ENCODE assay signal across 25 cellular contexts in genomic region chr5:93461751-93462150, GRCh38.
A peak's percentile ranks its signal among the peaks of the same experiment; 100 is the strongest.
DNase-seq lines count a peak whose midpoint lies in the region; TF ChIP-seq lines count a peak whose summit lies in the region.
"Had no signal": no experiment of that assay in that cellular context is flagged by ENCODE, and none has a peak within 500 bp of the region (broad histone marks: within the 10 kb centered on the region; RNA-seq: fewer than 3 reads in every experiment).

No MANE protein-coding gene starts in this region.

- DNase-seq in AG10803 (ENCODE audit: low read depth) (peak; percentile 51), HS-5 (ENCODE audit: low read depth) (peak; percentile 28), astrocyte of the hippocampus (ENCODE audit: low read depth, low spot score) (peak; percentile 8), iris pigment epithelial cell (ENCODE audit: low read depth) (peak; percentile 34), NCI-H82 (lab: John Stamatoyannopoulos, UW) (no peak), NCI-H2081 (lab: John Stamatoyannopoulos, UW) (no peak), testis (no peak)
- no peak for DNase-seq in stimulated activated CD4-positive, alpha-beta T cell treated with anti-CD3 and anti-CD28 coated beads, Interleukin-4, amount 100 ng/mL, for 4 hours
- DNase-seq: ACHN; activated naive CD4-positive, alpha-beta T cell treated with anti-CD3 and anti-CD28 coated beads for 36 hours; activated T-cell treated with anti-CD3 and anti-CD28 coated beads, Interleukin-2, amount 50 U/mL, for 48 hours; amygdala; erythroblast; Karpas-422; left colon; naive thymus-derived CD8-positive, alpha-beta T cell; NCI-H1048; NCI-H187; retina; SHP77; spleen; stomach; T-helper 1 cell; upper lobe of right lung had no signal

- no peak for TF ChIP-seq CTCF in AG10803 (conservative IDR thresholded peaks at IDR 0.05; ENCODE audit: low read length)
- TF ChIP-seq CTCF in testis (IDR thresholded peaks at IDR 0.05), result no peak

- WGBS in testis, 2 donors, result 88% methylated on average over 1 of the region's 1 CpG

- no peaks in the 10 kb centered on the region for H3K4me1 ChIP-seq in testis
- H3K4me1 ChIP-seq: HAP-1, spleen, stomach, upper lobe of right lung had no signal

- intact Hi-C loops in testis (cut with DNase I; ENCODE audit: low total_unique reads), result no loop called here

- no peaks in the 10 kb centered on the region for H3K27me3 ChIP-seq in testis
- H3K27me3 ChIP-seq: spleen, stomach, upper lobe of right lung had no signal

- no peaks in the 10 kb centered on the region for H3K36me3 ChIP-seq in testis (ENCODE audit: low read depth, missing control alignments)
- H3K36me3 ChIP-seq: HAP-1, spleen, upper lobe of right lung had no signal

- no peak overlapping the region for H3K4me3 ChIP-seq in AG10803 (ENCODE audit: low read length)
- H3K4me3 ChIP-seq in testis, result no peak overlapping the region
- H3K4me3 ChIP-seq: HAP-1, spleen, stomach, upper lobe of right lung had no signal

- TF ChIP-seq POLR2A in testis (IDR thresholded peaks at IDR 0.05), result no peak

- no peak overlapping the region for H3K27ac ChIP-seq in testis
- H3K27ac ChIP-seq: spleen, stomach, upper lobe of right lung had no signal

- no peaks in the 10 kb centered on the region for H3K9me3 ChIP-seq in testis
- H3K9me3 ChIP-seq: upper lobe of right lung had no signal

Comparison
In these comparisons a context has a peak if more than half of its experiments do, and no peak if none do; other contexts are left out.
1. DNase-seq: peak in AG10803 (single experiment), HS-5 (single experiment), astrocyte of the hippocampus (single experiment) and iris pigment epithelial cell (single experiment); none in NCI-H82 (single experiment), NCI-H2081 (0 of 2), stimulated activated CD4-positive, alpha-beta T cell treated with anti-CD3 and anti-CD28 coated beads, Interleukin-4, amount 100 ng/mL, for 4 hours (0 of 2) and testis (single experiment).